In genomic region chr9:123867034-123867433, GRCh38 we compare ENCODE assay signal across 11 cellular contexts.
A peak's percentile ranks its signal among the peaks of the same experiment; 100 is the strongest.
DNase-seq lines count a peak whose midpoint lies in the region; ATAC-seq and TF ChIP-seq lines count a peak whose summit lies in the region.
"Had no signal": no experiment of that assay in that cellular context is flagged by ENCODE, and none has a peak within 500 bp of the region (broad histone marks: within the 10 kb centered on the region; RNA-seq: fewer than 3 reads in every experiment).

No MANE protein-coding gene starts in this region.

- H3K27ac ChIP-seq in left ventricle myocardium inferior (replicated peaks) (peak overlapping the region; percentile 62), Peyer's patch (peak overlapping the region in 3 of 4 donors; percentile 5 to 40 (median 5)), upper lobe of left lung (peak overlapping the region; percentile 29 to 49 (median 39))
- H3K27ac ChIP-seq: parathyroid adenoma had no signal

- ATAC-seq in Right ventricle myocardium inferior, result no peak
- ATAC-seq in upper lobe of left lung (ENCODE audit: low FRiP score in 2 of 2), result peak in 1 of 2 donors; percentile 76
- ATAC-seq: WTC11 had no signal

- H3K36me3 ChIP-seq in left ventricle myocardium inferior, result no peaks in the 10 kb centered on the region
- H3K36me3 ChIP-seq in Peyer's patch, result no peaks in the 10 kb centered on the region
- no peaks in the 10 kb centered on the region for H3K36me3 ChIP-seq in upper lobe of left lung

- DNase-seq in left ventricle myocardium inferior (no peak), Right ventricle myocardium inferior (ENCODE audit: missing footprints) (no peak), Peyer's patch (no peak), fibroblast of pulmonary artery (ENCODE audit: low read depth) (peak; percentile 10), upper lobe of left lung (no peak), 8988T (no peak), amygdala (lab: John Stamatoyannopoulos, UW) (no peak)
- no peak for DNase-seq in activated T-helper 2 cell treated with anti-CD3 and anti-CD28 coated beads, Interferon-gamma antibody, Interleukin-2, Interleukin-4, amounts not matched to agents 10 μg/mL and 5 μg/mL and 100 μg/mL, durations not matched to agents 14 hours and 24 hours and 36 hours (ENCODE audit: low spot score)
- DNase-seq: cortex of kidney had no signal

- TF ChIP-seq EP300 in upper lobe of left lung (IDR thresholded peaks at IDR 0.05), result no peak

- no peaks in the 10 kb centered on the region for H3K36me3 Mint-ChIP-seq in activated T-helper 2 cell treated with anti-CD3 and anti-CD28 coated beads, Interferon-gamma antibody, Interleukin-2, Interleukin-4, amounts not matched to agents 10 μg/mL and 5 μg/mL and 100 μg/mL, durations not matched to agents 14 hours and 24 hours and 36 hours (ENCODE audit: low read depth)
- H3K36me3 Mint-ChIP-seq: WTC11 had no signal

- no peak for TF ChIP-seq CTCF in left ventricle myocardium inferior (IDR thresholded peaks at IDR 0.05; ENCODE audit: borderline replicate concordance)
- no peak for TF ChIP-seq CTCF in Peyer's patch (IDR thresholded peaks at IDR 0.05)
- no peak for TF ChIP-seq CTCF in fibroblast of pulmonary artery (IDR thresholded peaks at IDR 0.05; ENCODE audit: low read length, missing control alignments)
- no peak for TF ChIP-seq CTCF in upper lobe of left lung (IDR thresholded peaks at IDR 0.05)

- H3K4me3 Mint-ChIP-seq in activated T-helper 2 cell treated with anti-CD3 and anti-CD28 coated beads, Interferon-gamma antibody, Interleukin-2, Interleukin-4, amounts not matched to agents 10 μg/mL and 5 μg/mL and 100 μg/mL, durations not matched to agents 14 hours and 24 hours and 36 hours (ENCODE audit: low read depth), result no peak overlapping the region
- H3K4me3 Mint-ChIP-seq: WTC11 had no signal

- H3K4me1 ChIP-seq in left ventricle myocardium inferior (peaks cover 39% of the 10 kb centered on the region), Peyer's patch (peaks cover 0 to 11% (median 0%) of the 10 kb centered on the region in 4 donors), upper lobe of left lung (peaks cover 9 to 19% (median 11%) of the 10 kb centered on the region in 4 donors)
- H3K4me1 ChIP-seq: parathyroid adenoma had no signal

- H3K4me1 Mint-ChIP-seq in activated T-helper 2 cell treated with anti-CD3 and anti-CD28 coated beads, Interferon-gamma antibody, Interleukin-2, Interleukin-4, amounts not matched to agents 10 μg/mL and 5 μg/mL and 100 μg/mL, durations not matched to agents 14 hours and 24 hours and 36 hours (ENCODE audit: low read depth), result peaks cover 8% of the 10 kb centered on the region

- TF ChIP-seq POLR2A in Peyer's patch (IDR thresholded peaks at IDR 0.05) (no peak), upper lobe of left lung (IDR thresholded peaks at IDR 0.05) (no peak)

- H3K27ac Mint-ChIP-seq in activated T-helper 2 cell treated with anti-CD3 and anti-CD28 coated beads, Interferon-gamma antibody, Interleukin-2, Interleukin-4, amounts not matched to agents 10 μg/mL and 5 μg/mL and 100 μg/mL, durations not matched to agents 14 hours and 24 hours and 36 hours, result no peak overlapping the region
- H3K27ac Mint-ChIP-seq: WTC11 had no signal

- no peak overlapping the region for H3K4me3 ChIP-seq in left ventricle myocardium inferior
- no peak overlapping the region for H3K4me3 ChIP-seq in Peyer's patch
- H3K4me3 ChIP-seq in fibroblast of pulmonary artery (replicated peaks; ENCODE audit: low read depth, low read length), result no peak overlapping the region
- no peak overlapping the region for H3K4me3 ChIP-seq in upper lobe of left lung

- H3K9me3 Mint-ChIP-seq in activated T-helper 2 cell treated with anti-CD3 and anti-CD28 coated beads, Interferon-gamma antibody, Interleukin-2, Interleukin-4, amounts not matched to agents 10 μg/mL and 5 μg/mL and 100 μg/mL, durations not matched to agents 14 hours and 24 hours and 36 hours, result no peaks in the 10 kb centered on the region
- H3K9me3 Mint-ChIP-seq: WTC11 had no signal

- 58 to 59% methylated on average over 3 of the region's 3 CpGs for whole genome bisulfite sequencing in upper lobe of left lung, 2 donors

- no peaks in the 10 kb centered on the region for H3K27me3 ChIP-seq in left ventricle myocardium inferior (ENCODE audit: low read depth)
- H3K27me3 ChIP-seq in Peyer's patch, result no peaks in the 10 kb centered on the region
- H3K27me3 ChIP-seq in upper lobe of left lung, result no peaks in the 10 kb centered on the region

- no peaks in the 10 kb centered on the region for H3K9me3 ChIP-seq in left ventricle myocardium inferior (replicated peaks)
- H3K9me3 ChIP-seq in Peyer's patch, result no peaks in the 10 kb centered on the region
- H3K9me3 ChIP-seq in upper lobe of left lung, result no peaks in the 10 kb centered on the region

- no peaks in the 10 kb centered on the region for H3K27me3 Mint-ChIP-seq in activated T-helper 2 cell treated with anti-CD3 and anti-CD28 coated beads, Interferon-gamma antibody, Interleukin-2, Interleukin-4, amounts not matched to agents 10 μg/mL and 5 μg/mL and 100 μg/mL, durations not matched to agents 14 hours and 24 hours and 36 hours (ENCODE audit: low read depth)

- intact Hi-C loops in left ventricle myocardium inferior (cut with micrococcal nuclease), result no loop called here
- intact Hi-C loops in Right ventricle myocardium inferior (cut with DNase I), result no loop called here
- intact Hi-C loops in activated T-helper 2 cell treated with anti-CD3 and anti-CD28 coated beads, Interferon-gamma antibody, Interleukin-2, Interleukin-4, amounts not matched to agents 10 μg/mL and 5 μg/mL and 100 μg/mL, durations not matched to agents 14 hours and 24 hours and 36 hours (cut with micrococcal nuclease), result no loop called here

Comparison
In these comparisons a context has a peak if more than half of its experiments do, and no peak if none do; other contexts are left out.
1. H3K27ac ChIP-seq: peak in every context shown above with its lines; median percentile 62 in left ventricle myocardium inferior; 39 in upper lobe of left lung; 5 in Peyer's patch.